Comparison of ENCODE assay signal across 1 cellular context in genomic region chr7:100669106-100669505, GRCh38. TPM values are rescaled to one million over a fixed set of nuclear protein-coding genes. Genes with fewer than 3 reads are reported as not detected.
"Had no signal": no experiment of that assay in that cellular context is flagged by ENCODE, and none has a peak within 500 bp of the region (broad histone marks: within the 10 kb centered on the region; RNA-seq: fewer than 3 reads in every experiment).

No MANE protein-coding gene starts in this region.

RNA-seq across cellular contexts. Expression of gene ACTL6B, which starts 12.9 kb away (rescaled TPM):
- total RNA-seq: GM12878 had no signal
- polyA plus RNA-seq: GM12878 had no signal
